1 cellular context compared by ENCODE assay signal in genomic region chr3:171809513-171810277, GRCh38.
TF ChIP-seq lines count a peak whose summit lies in the region.

No MANE protein-coding gene starts in this region.

TF ChIP-seq in HEK293, 187 proteins besides CTCF, POLR2A, EP300 and RAD21 (continued from another document and continues in another):
- TF ChIP-seq ZNF518A (tag by site-specific recombination; conservative IDR thresholded peaks at IDR 0.05; ENCODE audit: low read depth) (no peak), ZBTB6 (tag by site-specific recombination; IDR thresholded peaks at IDR 0.05) (no peak), ZNF239 (tag by site-specific recombination; IDR thresholded peaks at IDR 0.05) (no peak), EGR2 (tag by site-specific recombination; IDR thresholded peaks at IDR 0.05; ENCODE audit: low read depth) (peak; percentile 98), ZNF280D (tag by site-specific recombination; IDR thresholded peaks at IDR 0.05) (no peak), ZNF416 (tag by site-specific recombination; IDR thresholded peaks at IDR 0.05) (no peak), ZSCAN30 (tag by site-specific recombination; IDR thresholded peaks at IDR 0.05) (no peak), KLF9 (tag by site-specific recombination; IDR thresholded peaks at IDR 0.05; ENCODE audit: low read depth) (peak; percentile 67), ZNF248 (tag by site-specific recombination; IDR thresholded peaks at IDR 0.05) (no peak), IKZF3 (tag by site-specific recombination; IDR thresholded peaks at IDR 0.05) (no peak; the same call in 1 of the 2 replicates), PRDM6 (tag by site-specific recombination; IDR thresholded peaks at IDR 0.05) (0 out of 2 replicates have a peak, but pooled peaks have one; percentile 3), HOXD13 (CRISPR knock-in tag; IDR thresholded peaks at IDR 0.05; ENCODE audit: borderline replicate concordance) (no peak), ZSCAN16 (tag by site-specific recombination; IDR thresholded peaks at IDR 0.05) (no peak), ZNF184 (tag by site-specific recombination; IDR thresholded peaks at IDR 0.05) (no peak), ZNF529 (tag by site-specific recombination; IDR thresholded peaks at IDR 0.05; ENCODE audit: insufficient replicate concordance) (no peak), ZNF114 (tag by site-specific recombination; IDR thresholded peaks at IDR 0.05) (no peak), ZNF324 (tag by site-specific recombination; IDR thresholded peaks at IDR 0.05) (no peak), ZNF18 (tag by site-specific recombination; IDR thresholded peaks at IDR 0.05) (peak; percentile 46; the same call in 1 of the 2 replicates), ZNF10 (tag by site-specific recombination; IDR thresholded peaks at IDR 0.05) (no peak), ZSCAN4 (tag by site-specific recombination; IDR thresholded peaks at IDR 0.05) (no peak), ZNF660 (tag by site-specific recombination; IDR thresholded peaks at IDR 0.05) (0 out of 2 replicates have a peak, but pooled peaks have one; percentile 8), ZNF488 (tag by site-specific recombination; IDR thresholded peaks at IDR 0.05) (no peak), ZNF311 (tag by site-specific recombination; IDR thresholded peaks at IDR 0.05; ENCODE audit: borderline replicate concordance) (no peak), ZNF426 (tag by site-specific recombination; IDR thresholded peaks at IDR 0.05) (no peak), YY2 (tag by site-specific recombination; IDR thresholded peaks at IDR 0.05) (no peak), ZBTB1 (tag by site-specific recombination; IDR thresholded peaks at IDR 0.05) (no peak), ZNF121 (tag by site-specific recombination; IDR thresholded peaks at IDR 0.05) (no peak), ZSCAN18 (tag by site-specific recombination; IDR thresholded peaks at IDR 0.05) (no peak), TCF7L2 (IDR thresholded peaks at IDR 0.05; ENCODE audit: borderline replicate concordance, low read depth, low read length) (no peak), SCRT1 (tag by site-specific recombination; IDR thresholded peaks at IDR 0.05; ENCODE audit: borderline replicate concordance) (no peak), ZNF155 (tag by site-specific recombination; IDR thresholded peaks at IDR 0.05) (no peak), ZNF830 (tag by site-specific recombination; IDR thresholded peaks at IDR 0.05; ENCODE audit: low read depth) (no peak), ZNF555 (tag by site-specific recombination; conservative IDR thresholded peaks at IDR 0.05) (no peak), ZNF639 (tag by site-specific recombination; IDR thresholded peaks at IDR 0.05) (no peak), ZFP41 (tag by site-specific recombination; IDR thresholded peaks at IDR 0.05; ENCODE audit: borderline replicate concordance) (no peak), PATZ1 (tag by site-specific recombination; IDR thresholded peaks at IDR 0.05) (peak; percentile 59), ZNF394 (tag by site-specific recombination; IDR thresholded peaks at IDR 0.05; ENCODE audit: borderline replicate concordance) (no peak), ZNF292 (tag by site-specific recombination; IDR thresholded peaks at IDR 0.05; ENCODE audit: borderline replicate concordance, low read depth) (no peak), TRIM28 (IDR thresholded peaks at IDR 0.05; ENCODE audit: borderline replicate concordance, low read length) (no peak), ZNF558 (tag by site-specific recombination; IDR thresholded peaks at IDR 0.05) (no peak), ZNF169 (tag by site-specific recombination; IDR thresholded peaks at IDR 0.05) (no peak), ZNF138 (tag by site-specific recombination; IDR thresholded peaks at IDR 0.05; ENCODE audit: borderline replicate concordance) (no peak), ZNF76 (tag by site-specific recombination; IDR thresholded peaks at IDR 0.05; ENCODE audit: borderline replicate concordance, low read depth) (peak; percentile 72; the same call in 1 of the 2 replicates), KLF16 (tag by site-specific recombination; IDR thresholded peaks at IDR 0.05) (no peak)
